19 cellular contexts compared by ENCODE assay signal in the genomic region with DNA sequence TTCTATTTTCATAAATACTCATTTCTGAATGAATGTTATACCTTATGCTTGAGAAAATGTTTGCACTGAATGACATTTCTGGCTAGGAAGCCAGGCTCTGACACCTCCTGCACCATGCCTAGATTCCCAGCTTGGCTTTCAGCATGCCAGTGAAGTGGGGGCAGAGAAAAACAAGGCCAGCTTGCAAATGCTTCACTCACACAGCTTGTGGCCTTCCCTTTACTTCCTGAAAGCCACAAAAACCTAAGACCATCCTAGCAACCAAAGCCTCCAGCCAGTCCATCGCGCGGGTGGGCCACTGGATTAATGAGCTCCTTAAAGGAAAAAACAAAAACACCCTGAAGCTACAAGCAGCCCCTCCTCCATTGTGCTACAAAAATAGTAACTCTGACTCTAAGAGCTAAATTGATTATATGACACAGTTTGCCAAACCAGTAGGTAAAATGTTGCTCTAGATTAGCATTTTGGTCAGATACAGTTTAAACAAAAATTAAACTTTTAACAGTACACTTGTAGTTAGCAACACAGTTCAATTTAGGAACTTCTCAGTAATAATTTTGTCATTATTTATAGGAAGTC.
A peak's percentile ranks its signal among the peaks of the same experiment; 100 is the strongest.
DNase-seq lines count a peak whose midpoint lies in the region; ATAC-seq and TF ChIP-seq lines count a peak whose summit lies in the region.
"Had no signal": no experiment of that assay in that cellular context is flagged by ENCODE, and none has a peak within 500 bp of the region (broad histone marks: within the 10 kb centered on the region; RNA-seq: fewer than 3 reads in every experiment).

No MANE protein-coding gene starts in this region.

- no peak overlapping the region for H3K56ac ChIP-seq in IMR-90 (ENCODE audit: extremely low read depth, insufficient read depth, low read length)

- H3K14ac ChIP-seq in IMR-90 (replicated peaks; ENCODE audit: low read depth, low read length) = no peak overlapping the region

- intact Hi-C loops in IMR-90 (cut with micrococcal nuclease) (loop anchor here (5.0 kb wide), 1 partner anchor 208 kb away; no protein-coding TSS in a partner anchor), gastrocnemius medialis (cut with DNase I; ENCODE audit: low total_unique reads) (no loop called here)

- H3K4me1 ChIP-seq in IMR-90 (ENCODE audit: control insufficient read depth, insufficient read depth, low read length) (peaks cover 11% of the 10 kb centered on the region), ectodermal cell (ENCODE audit: control insufficient read depth, insufficient read depth, low read length) (peaks cover 27% of the 10 kb centered on the region), gastrocnemius medialis (peaks cover 0 to 44% of the 10 kb centered on the region in 2 donors)
- H3K4me1 ChIP-seq: psoas muscle, uterus had no signal

- no peak overlapping the region for H2BK120ac ChIP-seq in IMR-90 (ENCODE audit: low read depth, low read length)

- H3K23ac ChIP-seq in IMR-90 (ENCODE audit: low read depth, low read length) = 0 out of 2 replicates have a peak overlapping the region, but pooled peaks have one; percentile 52

- H3K4me3 ChIP-seq in IMR-90 (ENCODE audit: insufficient read depth, low read depth, low read length) = no peak overlapping the region
- H3K4me3 ChIP-seq in ectodermal cell (ENCODE audit: insufficient read depth, low read depth, low read length) = no peak overlapping the region
- no peak overlapping the region for H3K4me3 ChIP-seq in gastrocnemius medialis
- H3K4me3 ChIP-seq: psoas muscle, uterus had no signal

- WGBS in IMR-90 (ENCODE audit: extremely low coverage in 2 of 2, insufficient read length in 1 of 2), 2 experiments = no CpG with 5 or more reads among the region's 3 CpGs
- WGBS in ectodermal cell, 2 experiments = 0 to 1% methylated on average over 3 of the region's 3 CpGs

- dilution Hi-C loops in IMR-90 (cut with HindIII; ENCODE audit: low sequenced_read_pairs, unreplicated experiment) = no loop called here

- H2AK5ac ChIP-seq in IMR-90 (ENCODE audit: low read depth, low read length) = no peak overlapping the region

- H2AFZ ChIP-seq in IMR-90 (replicated peaks; ENCODE audit: low read length, poor library complexity) = no peak overlapping the region

- TF ChIP-seq CTCF in IMR-90 (conservative IDR thresholded peaks at IDR 0.05; ENCODE audit: low read depth, low read length) (no peak), gastrocnemius medialis (IDR thresholded peaks at IDR 0.05 in 4 of 5, conservative IDR thresholded peaks at IDR 0.05 in 1 of 5) (no peak)

- no peak overlapping the region for H4K8ac ChIP-seq in IMR-90 (ENCODE audit: low read depth in 2 of 2, low read length in 2 of 2)

- no peak overlapping the region for H3K9ac ChIP-seq in IMR-90 (ENCODE audit: low read depth, low read length)

- 0 out of 2 replicates have a peak, but pooled peaks cover 2% of the 10 kb centered on the region for H3K9me1 ChIP-seq in IMR-90 (ENCODE audit: insufficient read depth, low read length)

- H3K36me3 ChIP-seq in IMR-90 (ENCODE audit: control insufficient read depth, insufficient read depth, low read length) (no peaks in the 10 kb centered on the region; the same call in 1 of the 2 replicates), ectodermal cell (ENCODE audit: control insufficient read depth, insufficient read depth, low read length) (no peaks in the 10 kb centered on the region), gastrocnemius medialis (no peaks in the 10 kb centered on the region)
- H3K36me3 ChIP-seq: brain microvascular endothelial cell, uterus had no signal

- no peak for DNase-seq in IMR-90
- peak; percentile 43 for DNase-seq in iPS-NIHi11 (ENCODE audit: low spot score)
- DNase-seq in renal cortical epithelial cell (ENCODE audit: low read depth) = peak; percentile 58
- DNase-seq in stimulated activated effector memory CD8-positive, alpha-beta T cell treated with anti-CD3 and anti-CD28 coated beads, Interleukin-12 subunit alpha, Interleukin-12 subunit beta, amount 100 ng/mL, for 72 hours (ENCODE audit: low spot score in 2 of 2) = no peak
- no peak for DNase-seq in gastrocnemius medialis
- DNase-seq in stimulated activated CD4-positive, alpha-beta T cell treated with anti-CD3 and anti-CD28 coated beads, Interleukin-4, amount 100 ng/mL, for 4 hours = no peak
- DNase-seq: activated CD4-positive, alpha-beta memory T cell treated with anti-CD3 and anti-CD28 coated beads, Interleukin-2, amount 10 ng/mL, durations not matched to agents 7 days and 5 days; brain microvascular endothelial cell; erythroblast; KG1; mesenchymal stem cell; NCI-H1436; NCI-H524 treated with DMSO at 0.1 percent for 48 hours; psoas muscle; stimulated activated CD4-positive, alpha-beta T cell treated with anti-CD3 and anti-CD28 coated beads, Interleukin-4, amount 100 ng/mL, for 24 hours; stimulated activated naive CD4-positive, alpha-beta T cell treated with Interleukin-2 at 50 U/mL for 16 hours; uterus had no signal

- peaks cover 14% of the 10 kb centered on the region for H3K4me1 Mint-ChIP-seq in stimulated activated effector memory CD8-positive, alpha-beta T cell treated with anti-CD3 and anti-CD28 coated beads, Interleukin-12 subunit alpha, Interleukin-12 subunit beta, amount 100 ng/mL, for 72 hours

- H2BK20ac ChIP-seq in IMR-90 (ENCODE audit: low read depth, low read length) = no peak overlapping the region

- H4K91ac ChIP-seq in IMR-90 (ENCODE audit: insufficient read depth, low read depth, low read length) = no peak overlapping the region

- TF ChIP-seq POLR2A in IMR-90 (IDR thresholded peaks at IDR 0.05; ENCODE audit: low read depth, low read length) (no peak), gastrocnemius medialis (IDR thresholded peaks at IDR 0.05) (no peak)

- no peak for TF ChIP-seq RAD21 in IMR-90 (IDR thresholded peaks at IDR 0.05; ENCODE audit: low read length)

- POLR2A ChIA-PET in IMR-90 (lab: Charles Lee; ENCODE audit: unreplicated experiment) = interaction anchor here (0.6 kb wide), 1 partner anchor 298 kb away, joined by 3 read pairs; the partner anchor contains the start of gene DCP2

- no TSS peak for BruUV-seq in IMR-90 (replicated peaks; lab: Mats Ljungman, UMichigan)

- no peaks in the 10 kb centered on the region for H3K9me3 ChIP-seq in IMR-90 (ENCODE audit: control insufficient read depth, insufficient read depth, low read length)
- no peaks in the 10 kb centered on the region for H3K9me3 ChIP-seq in ectodermal cell (ENCODE audit: control insufficient read depth, low read length)
- H3K9me3 ChIP-seq in gastrocnemius medialis = no peaks in the 10 kb centered on the region
- H3K9me3 ChIP-seq: psoas muscle, uterus had no signal

- peaks cover 9 to 51% of the 10 kb centered on the region in 2 experiments; a peak in 3 of 4 replicates for H3K79me1 ChIP-seq in IMR-90 (ENCODE audit: low read depth in 1 of 2, low read length in 2 of 2)

- in situ Hi-C loops in IMR-90 (cut with MboI; ENCODE audit: low sequenced_read_pairs) = no loop called here
- in situ Hi-C loops in gastrocnemius medialis (cut with MboI; ENCODE audit: low sequenced_read_pairs in 4 of 4) = no loop called here

- H2BK5ac ChIP-seq in IMR-90 (ENCODE audit: low read depth, low read length, poor library complexity, severe bottlenecking) = no peak overlapping the region

- no peak overlapping the region for H3K27ac Mint-ChIP-seq in stimulated activated effector memory CD8-positive, alpha-beta T cell treated with anti-CD3 and anti-CD28 coated beads, Interleukin-12 subunit alpha, Interleukin-12 subunit beta, amount 100 ng/mL, for 72 hours
- H3K27ac Mint-ChIP-seq: activated CD4-positive, alpha-beta memory T cell treated with anti-CD3 and anti-CD28 coated beads, Interleukin-2, amount 10 ng/mL, durations not matched to agents 7 days and 5 days had no signal

- no peak overlapping the region for H2BK15ac ChIP-seq in IMR-90 (ENCODE audit: low read depth, low read length)

- no peak overlapping the region for H3K4ac ChIP-seq in IMR-90 (ENCODE audit: low read depth, low read length)

- peaks cover 30% of the 10 kb centered on the region for H4K20me1 ChIP-seq in IMR-90 (ENCODE audit: insufficient read depth, low read length)

- no peaks in the 10 kb centered on the region for H3K36me3 Mint-ChIP-seq in stimulated activated effector memory CD8-positive, alpha-beta T cell treated with anti-CD3 and anti-CD28 coated beads, Interleukin-12 subunit alpha, Interleukin-12 subunit beta, amount 100 ng/mL, for 72 hours

- H3K4me2 ChIP-seq in IMR-90 (ENCODE audit: low read depth, low read length) = no peak overlapping the region

- H3K4me3 Mint-ChIP-seq in stimulated activated effector memory CD8-positive, alpha-beta T cell treated with anti-CD3 and anti-CD28 coated beads, Interleukin-12 subunit alpha, Interleukin-12 subunit beta, amount 100 ng/mL, for 72 hours = no peak overlapping the region
- H3K4me3 Mint-ChIP-seq: activated CD4-positive, alpha-beta memory T cell treated with anti-CD3 and anti-CD28 coated beads, Interleukin-2, amount 10 ng/mL, durations not matched to agents 7 days and 5 days had no signal

- no peaks in the 10 kb centered on the region for H3K27me3 ChIP-seq in IMR-90 (ENCODE audit: control insufficient read depth, insufficient read depth, low read length)
- no peaks in the 10 kb centered on the region for H3K27me3 ChIP-seq in ectodermal cell (ENCODE audit: control insufficient read depth, insufficient read depth, low read length, poor library complexity, severe bottlenecking)
- H3K27me3 ChIP-seq in gastrocnemius medialis = no peaks in the 10 kb centered on the region
- H3K27me3 ChIP-seq: brain microvascular endothelial cell, uterus had no signal

- CTCF ChIA-PET in IMR-90 (lab: Yijun Ruan, JAX) = no interaction called here

- H3K27ac ChIP-seq in IMR-90 (ENCODE audit: insufficient read depth, low read length) = no peak overlapping the region
- H3K27ac ChIP-seq in ectodermal cell (ENCODE audit: insufficient read depth, low read depth, low read length, poor library complexity, severe bottlenecking) = peak overlapping the region; percentile 59
- H3K27ac ChIP-seq in gastrocnemius medialis = no peak overlapping the region
- H3K27ac ChIP-seq: brain microvascular endothelial cell, psoas muscle, uterus had no signal

- no peak overlapping the region for H4K5ac ChIP-seq in IMR-90 (ENCODE audit: low read depth, low read length)

- no peak for ATAC-seq in IMR-90 (ENCODE audit: low read depth)
- ATAC-seq in stimulated activated effector memory CD8-positive, alpha-beta T cell treated with anti-CD3 and anti-CD28 coated beads, Interleukin-12 subunit alpha, Interleukin-12 subunit beta, amount 100 ng/mL, for 72 hours = no peak
- ATAC-seq in GM18511 (IDR thresholded peaks at IDR 0.05; ENCODE audit: unreplicated experiment) = no peak
- no peak for ATAC-seq in gastrocnemius medialis

- no peak overlapping the region for H2AK9ac ChIP-seq in IMR-90 (replicated peaks; ENCODE audit: low read depth, low read length, poor library complexity)

- no peak overlapping the region for H3K18ac ChIP-seq in IMR-90 (ENCODE audit: low read depth, low read length)

- H3K9me3 Mint-ChIP-seq in stimulated activated effector memory CD8-positive, alpha-beta T cell treated with anti-CD3 and anti-CD28 coated beads, Interleukin-12 subunit alpha, Interleukin-12 subunit beta, amount 100 ng/mL, for 72 hours = no peaks in the 10 kb centered on the region
- H3K9me3 Mint-ChIP-seq: activated CD4-positive, alpha-beta memory T cell treated with anti-CD3 and anti-CD28 coated beads, Interleukin-2, amount 10 ng/mL, durations not matched to agents 7 days and 5 days had no signal

TF ChIP-seq in IMR-90, 13 proteins besides CTCF, POLR2A, EP300 and RAD21 (continues in another document):
- no peak for TF ChIP-seq MAFK (IDR thresholded peaks at IDR 0.05; ENCODE audit: low read depth, low read length)

Comparison
In these comparisons a context has a peak if more than half of its experiments do, and no peak if none do; other contexts are left out.
1. DNase-seq: peak in iPS-NIHi11 (single experiment) and renal cortical epithelial cell (single experiment); none in IMR-90 (single experiment), stimulated activated effector memory CD8-positive, alpha-beta T cell treated with anti-CD3 and anti-CD28 coated beads, Interleukin-12 subunit alpha, Interleukin-12 subunit beta, amount 100 ng/mL, for 72 hours (0 of 2), gastrocnemius medialis (0 of 2) and stimulated activated CD4-positive, alpha-beta T cell treated with anti-CD3 and anti-CD28 coated beads, Interleukin-4, amount 100 ng/mL, for 4 hours (0 of 2).